In genomic region chr4:105990933-105991332, GRCh38 we compare ENCODE assay signal across 11 cellular contexts.
DNase-seq lines count a peak whose midpoint lies in the region; ATAC-seq, FAIRE-seq and TF ChIP-seq lines count a peak whose summit lies in the region.
"Had no signal": no experiment of that assay in that cellular context is flagged by ENCODE, and none has a peak within 500 bp of the region (broad histone marks: within the 10 kb centered on the region; RNA-seq: fewer than 3 reads in every experiment).

No MANE protein-coding gene starts in this region.

- CTCF ChIA-PET in endothelial cell of umbilical vein (lab: Charles Lee): interaction anchor here (0.6 to 2.0 kb wide), 3 partner anchors 12 to 31 kb away, joined by 3 to 9 read pairs (median 3); no protein-coding TSS in a partner anchor

- H3K9me3 ChIP-seq in endothelial cell of umbilical vein (replicated peaks; ENCODE audit: control insufficient read depth, insufficient read depth, low read length): no peaks in the 10 kb centered on the region
- H3K9me3 ChIP-seq: neutrophil had no signal

- H3K4me1 Mint-ChIP-seq in type B pancreatic cell (ENCODE audit: unreplicated experiment): no peaks in the 10 kb centered on the region

- peak; percentile 98 for FAIRE-seq in endothelial cell of umbilical vein (lab: Jason Lieb, UNC)

- POLR2A ChIA-PET in endothelial cell of umbilical vein (lab: Charles Lee): interaction anchor here (0.5 to 1.0 kb wide), 2 partner anchors 234 to 281 kb away, joined by 3 to 4 read pairs; no protein-coding TSS in a partner anchor

- H3K4me2 ChIP-seq in endothelial cell of umbilical vein (ENCODE audit: insufficient read depth, low read length): peak overlapping the region; percentile 50
- H3K4me2 ChIP-seq: KMS-11 had no signal

- H3K4me1 ChIP-seq in endothelial cell of umbilical vein (ENCODE audit: control insufficient read depth, extremely low read depth, insufficient read depth, low read length): peaks cover 27% of the 10 kb centered on the region

- H3K9ac ChIP-seq in endothelial cell of umbilical vein (replicated peaks; ENCODE audit: extremely low read depth, insufficient read depth, low read length): peak overlapping the region; percentile 35
- H3K9ac ChIP-seq: KMS-11 had no signal

- peak overlapping the region; percentile 80 for H3K27ac ChIP-seq in endothelial cell of umbilical vein (ENCODE audit: insufficient read depth, low read depth, low read length)
- H3K27ac ChIP-seq: KMS-11, neutrophil had no signal

- no peaks in the 10 kb centered on the region for H3K79me2 ChIP-seq in endothelial cell of umbilical vein (ENCODE audit: control insufficient read depth, insufficient read depth, low read length)

- H3K27ac Mint-ChIP-seq in type B pancreatic cell: no peak overlapping the region

- peak overlapping the region; percentile 71 for H2AFZ ChIP-seq in endothelial cell of umbilical vein (ENCODE audit: low read depth, low read length)

- DNase-seq in AG10803 (ENCODE audit: low read depth): peak; percentile 76
- peak; percentile 70 for DNase-seq in NCI-H2029 (lab: John Stamatoyannopoulos, UW)
- peak; percentile 95 for DNase-seq in endothelial cell of umbilical vein (ENCODE audit: low read depth, low spot score)
- peak; percentile 75 for DNase-seq in midbrain (lab: John Stamatoyannopoulos, UW)
- DNase-seq in type B pancreatic cell (ENCODE audit: extremely low spot score, unreplicated experiment): no peak
- DNase-seq in NCI-H2081 treated with DMSO at 0.1 percent for 48 hours (lab: John Stamatoyannopoulos, UW): no peak
- DNase-seq in dedifferentiated amniotic fluid mesenchymal stem cell (ENCODE audit: extremely low spot score): no peak
- DNase-seq: DMS79 treated with DMSO at 0.1 percent for 48 hours had no signal

- no peaks in the 10 kb centered on the region for H3K27me3 Mint-ChIP-seq in type B pancreatic cell

- no peak for ATAC-seq in GM18517 (IDR thresholded peaks at IDR 0.05; ENCODE audit: unreplicated experiment)

- H3K4me3 ChIP-seq in AG10803 (ENCODE audit: low read length): no peak overlapping the region
- H3K4me3 ChIP-seq in endothelial cell of umbilical vein (replicated peaks in 1 of 3; ENCODE audit: insufficient read depth in 1 of 3, low read depth in 1 of 3, low read length in 3 of 3): no peak overlapping the region

- dilution Hi-C loops in endothelial cell of umbilical vein (cut with MboI; ENCODE audit: extremely low pct_ligation_motif_present, low sequenced_read_pairs): no loop called here

- TF ChIP-seq POLR2A in endothelial cell of umbilical vein (IDR thresholded peaks at IDR 0.05; ENCODE audit: low read depth, low read length): no peak

- H3K9me1 ChIP-seq in endothelial cell of umbilical vein (replicated peaks; ENCODE audit: control insufficient read depth, extremely low read depth, insufficient read depth, low read length): no peaks in the 10 kb centered on the region

- no peaks in the 10 kb centered on the region for H4K20me1 ChIP-seq in endothelial cell of umbilical vein (replicated peaks; ENCODE audit: control insufficient read depth, extremely low read depth, insufficient read depth, low read length)

- no TSS peak for BruUV-seq in endothelial cell of umbilical vein (replicated peaks; lab: Mats Ljungman, UMichigan)

- H3K36me3 ChIP-seq in endothelial cell of umbilical vein (ENCODE audit: control insufficient read depth in 2 of 2, extremely low read depth in 1 of 2, insufficient read depth in 2 of 2, low read length in 2 of 2): no peaks in the 10 kb centered on the region
- H3K36me3 ChIP-seq: neutrophil had no signal

- intact Hi-C loops in endothelial cell of umbilical vein (cut with micrococcal nuclease): loop anchor here (1.0 to 10.0 kb wide), 4 partner anchors 12 to 286 kb away; partner anchors contain the start of genes GSTCD and INTS12

- no peaks in the 10 kb centered on the region for H3K36me3 Mint-ChIP-seq in type B pancreatic cell

- TF ChIP-seq CTCF in AG10803 (conservative IDR thresholded peaks at IDR 0.05; ENCODE audit: low read length) (no peak), endothelial cell of umbilical vein (IDR thresholded peaks at IDR 0.05; ENCODE audit: extremely low read depth in 1 of 2, insufficient read depth in 1 of 2, low read depth in 1 of 2, low read length in 2 of 2) (no peak), type B pancreatic cell (conservative IDR thresholded peaks at IDR 0.05) (no peak)

- no peaks in the 10 kb centered on the region for H3K27me3 ChIP-seq in endothelial cell of umbilical vein (ENCODE audit: control insufficient read depth in 2 of 2, insufficient read depth in 2 of 2, low read length in 2 of 2)
- H3K27me3 ChIP-seq: neutrophil had no signal

- H3K9me3 Mint-ChIP-seq in type B pancreatic cell: no peaks in the 10 kb centered on the region

- no peak overlapping the region for H3K4me3 Mint-ChIP-seq in type B pancreatic cell

TF ChIP-seq in endothelial cell of umbilical vein, 7 proteins besides CTCF, POLR2A, EP300 and RAD21:
- TF ChIP-seq FOS (IDR thresholded peaks at IDR 0.05; ENCODE audit: borderline replicate concordance, insufficient read depth, low read length) (peak; percentile 80), JUN (IDR thresholded peaks at IDR 0.05; ENCODE audit: borderline replicate concordance, insufficient read depth, insufficient read length, low read depth) (no peak), POLR2AphosphoS5 (IDR thresholded peaks at IDR 0.05; ENCODE audit: insufficient read depth, low read depth, low read length) (peak; percentile 57), GATA2 (IDR thresholded peaks at IDR 0.05; ENCODE audit: insufficient read depth, insufficient read length, low read depth, low read length) (peak; percentile 65), MYC (IDR thresholded peaks at IDR 0.05; ENCODE audit: low read depth, low read length) (no peak)

Comparison
In these comparisons a context has a peak if more than half of its experiments do, and no peak if none do; other contexts are left out.
1. DNase-seq: peak in AG10803 (single experiment), NCI-H2029 (single experiment), endothelial cell of umbilical vein (single experiment) and midbrain (single experiment); none in type B pancreatic cell (single experiment), NCI-H2081 treated with DMSO at 0.1 percent for 48 hours (single experiment) and dedifferentiated amniotic fluid mesenchymal stem cell (single experiment).